In genomic region chr2:32805104-32806095, GRCh38 we compare ENCODE assay signal across 19 cellular contexts.
A peak's percentile ranks its signal among the peaks of the same experiment; 100 is the strongest.
DNase-seq lines count a peak whose midpoint lies in the region; ATAC-seq and TF ChIP-seq lines count a peak whose summit lies in the region.
"Had no signal": no experiment of that assay in that cellular context is flagged by ENCODE, and none has a peak within 500 bp of the region (broad histone marks: within the 10 kb centered on the region; RNA-seq: fewer than 3 reads in every experiment).

No MANE protein-coding gene starts in this region.

- H3K9me2 ChIP-seq in OCI-LY7 (ENCODE audit: insufficient read depth, low read length), result no peaks in the 10 kb centered on the region

- H3K79me2 ChIP-seq in OCI-LY7 (ENCODE audit: insufficient read depth, low read depth, low read length), result no peaks in the 10 kb centered on the region

- peak; percentile 84 for DNase-seq in DMS53 (lab: John Stamatoyannopoulos, UW)
- DNase-seq in M059J (ENCODE audit: low read depth), result peak; percentile 55
- DNase-seq in epithelial cell of prostate (ENCODE audit: low read depth, low spot score), result no peak
- peak; percentile 25 for DNase-seq in mesenchymal stem cell
- no peak for DNase-seq in stimulated activated naive CD8-positive, alpha-beta T cell treated with anti-CD3 and anti-CD28 coated beads, Interleukin-15, amount 100 ng/mL, for 72 hours
- DNase-seq in OCI-LY7 (ENCODE audit: low spot score), result no peak
- no peak for DNase-seq in activated T-cell treated with anti-CD3 and anti-CD28 coated beads for 4 hours
- DNase-seq: activated gamma-delta T cell treated with Interleukin-2 at 50 U/mL for 16 hours; BE2C; effector CD4-positive, alpha-beta T cell; gastrocnemius medialis; naive B cell; NCI-H2029; NCI-H82; SHP77; stimulated activated CD4-positive, alpha-beta T cell treated with anti-CD3 and anti-CD28 coated beads, Interleukin-1b, Interleukin-23, amount 100 ng/mL, for 48 hours; stimulated activated CD8-positive, alpha-beta memory T cell treated with anti-CD3 and anti-CD28 coated beads, Interleukin-4, amount 100 ng/mL, for 48 hours; transverse colon had no signal

- no peak overlapping the region for H2AFZ ChIP-seq in mesenchymal stem cell (ENCODE audit: low read depth, low read length)
- no peak overlapping the region for H2AFZ ChIP-seq in OCI-LY7 (ENCODE audit: low read length)

- no peak overlapping the region for H2BK120ac ChIP-seq in mesenchymal stem cell (ENCODE audit: low read depth, low read length)

- H3K9me3 ChIP-seq in mesenchymal stem cell (ENCODE audit: control insufficient read depth, low read length), result no peaks in the 10 kb centered on the region
- no peaks in the 10 kb centered on the region for H3K9me3 ChIP-seq in OCI-LY7 (ENCODE audit: low read length)
- H3K9me3 ChIP-seq: BE2C, gastrocnemius medialis, transverse colon had no signal

- peaks cover 0 to 8% of the 10 kb centered on the region in 2 experiments for H3K36me3 ChIP-seq in mesenchymal stem cell (ENCODE audit: control insufficient read depth in 1 of 2, insufficient read depth in 2 of 2, low read depth in 1 of 2, low read length in 2 of 2)
- peaks cover 6% of the 10 kb centered on the region; the same call in 1 of the 2 replicates for H3K36me3 ChIP-seq in OCI-LY7 (ENCODE audit: insufficient read depth, low read length)
- H3K36me3 ChIP-seq: BE2C, gastrocnemius medialis, transverse colon had no signal

- H2BK15ac ChIP-seq in mesenchymal stem cell (ENCODE audit: low read depth, poor library complexity, severe bottlenecking), result peak overlapping the region; percentile 6

- H3K14ac ChIP-seq in mesenchymal stem cell (ENCODE audit: low read length in 2 of 2), result no peak overlapping the region

- TF ChIP-seq CTCF in OCI-LY7 (conservative IDR thresholded peaks at IDR 0.05; ENCODE audit: low read length), result no peak

- H3K4me3 Mint-ChIP-seq in stimulated activated naive CD8-positive, alpha-beta T cell treated with anti-CD3 and anti-CD28 coated beads, Interleukin-15, amount 100 ng/mL, for 72 hours, result no peak overlapping the region

- H3K4me2 ChIP-seq in mesenchymal stem cell (ENCODE audit: low read length, poor library complexity, severe bottlenecking) (no peak overlapping the region), OCI-LY7 (ENCODE audit: low read length) (no peak overlapping the region)

- CTCF ChIA-PET in OCI-LY7 (lab: Charles Lee; ENCODE audit: unreplicated experiment), result no interaction called here

- no peak overlapping the region for H4K8ac ChIP-seq in mesenchymal stem cell (ENCODE audit: low read length)

- H3K27me3 ChIP-seq in mesenchymal stem cell (ENCODE audit: control insufficient read depth in 1 of 2, insufficient read depth in 1 of 2, low read length in 2 of 2), result no peaks in the 10 kb centered on the region
- H3K27me3 ChIP-seq: BE2C, gastrocnemius medialis, transverse colon had no signal

- peaks cover 2% of the 10 kb centered on the region for H3K79me1 ChIP-seq in mesenchymal stem cell (replicated peaks; ENCODE audit: low read length, poor library complexity, severe bottlenecking)

- no TSS peak for BruUV-seq in OCI-LY7 (replicated peaks; lab: Mats Ljungman, UMichigan)

- H4K20me1 ChIP-seq in OCI-LY7 (ENCODE audit: insufficient read depth, low read length), result no peaks in the 10 kb centered on the region

- POLR2A ChIA-PET in OCI-LY7 (lab: Charles Lee), result no interaction called here

- no peak overlapping the region for H3K9ac ChIP-seq in mesenchymal stem cell (ENCODE audit: low read length)

- intact Hi-C loops in OCI-LY7 (cut with micrococcal nuclease; ENCODE audit: unreplicated experiment), result no loop called here

- H3K4me1 Mint-ChIP-seq in stimulated activated naive CD8-positive, alpha-beta T cell treated with anti-CD3 and anti-CD28 coated beads, Interleukin-15, amount 100 ng/mL, for 72 hours, result no peaks in the 10 kb centered on the region
- H3K4me1 Mint-ChIP-seq: naive B cell had no signal

- H3K4me3 ChIP-seq in mesenchymal stem cell (ENCODE audit: insufficient read depth in 1 of 2, low read depth in 1 of 2, low read length in 2 of 2) (no peak overlapping the region), OCI-LY7 (ENCODE audit: low read depth, low read length, poor library complexity, severe bottlenecking) (no peak overlapping the region)
- H3K4me3 ChIP-seq: gastrocnemius medialis, transverse colon had no signal

- H3K27me3 Mint-ChIP-seq in stimulated activated naive CD8-positive, alpha-beta T cell treated with anti-CD3 and anti-CD28 coated beads, Interleukin-15, amount 100 ng/mL, for 72 hours, result no peaks in the 10 kb centered on the region
- H3K27me3 Mint-ChIP-seq: naive B cell had no signal

- H3K27ac Mint-ChIP-seq in stimulated activated naive CD8-positive, alpha-beta T cell treated with anti-CD3 and anti-CD28 coated beads, Interleukin-15, amount 100 ng/mL, for 72 hours, result no peak overlapping the region

- H2BK12ac ChIP-seq in mesenchymal stem cell (ENCODE audit: low read length in 2 of 2), result no peak overlapping the region

- no peak overlapping the region for H2AK5ac ChIP-seq in mesenchymal stem cell (ENCODE audit: low read length, severe bottlenecking)

- no peaks in the 10 kb centered on the region for H3K4me1 ChIP-seq in mesenchymal stem cell (ENCODE audit: control insufficient read depth, insufficient read depth, low read depth, low read length)
- H3K4me1 ChIP-seq in OCI-LY7 (ENCODE audit: insufficient read depth, low read length, poor library complexity, severe bottlenecking), result no peaks in the 10 kb centered on the region
- H3K4me1 ChIP-seq: gastrocnemius medialis had no signal

- no peak overlapping the region for H3K18ac ChIP-seq in mesenchymal stem cell (ENCODE audit: low read depth in 1 of 2, low read length in 2 of 2)

- peak overlapping the region; percentile 53 for H3K27ac ChIP-seq in epithelial cell of prostate
- H3K27ac ChIP-seq in mesenchymal stem cell (ENCODE audit: low read length, poor library complexity, severe bottlenecking), result no peak overlapping the region
- no peak overlapping the region for H3K27ac ChIP-seq in OCI-LY7 (ENCODE audit: low read depth, low read length, poor library complexity, severe bottlenecking)
- H3K27ac ChIP-seq: gastrocnemius medialis had no signal

- H3K23ac ChIP-seq in mesenchymal stem cell (ENCODE audit: low read length in 2 of 2), result no peak overlapping the region

- H4K91ac ChIP-seq in mesenchymal stem cell (ENCODE audit: low read length), result no peak overlapping the region

- no peak overlapping the region for H2BK5ac ChIP-seq in mesenchymal stem cell (ENCODE audit: low read depth, low read length, poor library complexity, severe bottlenecking)

- no peak for ATAC-seq in HG03469 (IDR thresholded peaks at IDR 0.05; ENCODE audit: unreplicated experiment)
- no peak for ATAC-seq in stimulated activated naive CD8-positive, alpha-beta T cell treated with anti-CD3 and anti-CD28 coated beads, Interleukin-15, amount 100 ng/mL, for 72 hours
- ATAC-seq: gastrocnemius medialis had no signal

- no peaks in the 10 kb centered on the region for H3K9me3 Mint-ChIP-seq in stimulated activated naive CD8-positive, alpha-beta T cell treated with anti-CD3 and anti-CD28 coated beads, Interleukin-15, amount 100 ng/mL, for 72 hours
- H3K9me3 Mint-ChIP-seq: naive B cell had no signal

- WGBS in mesenchymal stem cell, result 97% methylated on average over 4 of the region's 4 CpGs

- H3K4ac ChIP-seq in mesenchymal stem cell (ENCODE audit: low read depth in 1 of 2, low read length in 2 of 2), result no peak overlapping the region

Comparison
In these comparisons a context has a peak if more than half of its experiments do, and no peak if none do; other contexts are left out.
1. DNase-seq: peak in DMS53 (single experiment), M059J (single experiment) and mesenchymal stem cell (single experiment); none in epithelial cell of prostate (single experiment), stimulated activated naive CD8-positive, alpha-beta T cell treated with anti-CD3 and anti-CD28 coated beads, Interleukin-15, amount 100 ng/mL, for 72 hours (0 of 2), OCI-LY7 (single experiment) and activated T-cell treated with anti-CD3 and anti-CD28 coated beads for 4 hours (single experiment).